ENCODE assay signal across 8 cellular contexts in genomic region chr15:100349696-100350433, GRCh38. TPM values are rescaled to one million over a fixed set of nuclear protein-coding genes. Genes with fewer than 3 reads are reported as not detected.
DNase-seq lines count a peak whose midpoint lies in the region.

No MANE protein-coding gene starts in this region.

- peak overlapping the region; percentile 95 for H3K4me3 ChIP-seq in GM23248

- peak overlapping the region; percentile 98 for H3K4me2 ChIP-seq in GM23248 (ENCODE audit: unreplicated experiment)

- peak overlapping the region; percentile 100 for H2AFZ ChIP-seq in GM23248

- H3K9me3 ChIP-seq in GM23248 (ENCODE audit: low read depth), result no peaks in the 10 kb centered on the region

- H3K9ac ChIP-seq in GM23248, result peak overlapping the region; percentile 93

- H3K27ac ChIP-seq in GM23248, result peak overlapping the region; percentile 56

- peaks cover 7% of the 10 kb centered on the region; the same call in 1 of the 2 replicates for H3K4me1 ChIP-seq in GM23248 (ENCODE audit: insufficient read depth)

- H4K20me1 ChIP-seq in GM23248 (ENCODE audit: insufficient read depth), result no peaks in the 10 kb centered on the region

- WGBS in GM23248 (ENCODE audit: low coverage in 1 of 2, low lambda C conversion rate in 2 of 2, missing lambda C conversion rate in 2 of 2), 2 experiments, result 2 to 3% methylated on average over 43 of the region's 43 CpGs

- in situ Hi-C loops in GM23248 (cut with MboI), result loop anchor here (25.0 kb wide), 2 partner anchors 662 to 1088 kb away; partner anchors contain the start of gene LRRC28

- H3K27me3 ChIP-seq in GM23248 (replicated peaks; ENCODE audit: insufficient read depth), result no peaks in the 10 kb centered on the region

- 0 out of 2 replicates have a peak, but pooled peaks cover 9% of the 10 kb centered on the region for H3F3A ChIP-seq in GM23248 (ENCODE audit: insufficient read depth)

- peak; percentile 76 for DNase-seq in EL
- peak; percentile 93 for DNase-seq in GM23248
- peak; percentile 56 for DNase-seq in LHCN-M2 (ENCODE audit: low read depth)
- peak; percentile 45 for DNase-seq in SK-N-DZ (ENCODE audit: low spot score)
- peak; percentile 87 for DNase-seq in activated naive CD4-positive, alpha-beta T cell treated with anti-CD3 and anti-CD28 coated beads, Interleukin-2, amount 50 U/mL, for 16 hours
- DNase-seq in germinal center (ENCODE audit: low spot score), result peak; percentile 89
- peak; percentile 20 to 95 (median 85) for DNase-seq in nucleus accumbens (lab: John Stamatoyannopoulos, UW)
- peak; percentile 97 for DNase-seq in superior temporal gyrus (ENCODE audit: extremely low spot score)

- no peaks in the 10 kb centered on the region for H3K9me2 ChIP-seq in GM23248 (ENCODE audit: insufficient read depth)

- no peaks in the 10 kb centered on the region for H3K36me3 ChIP-seq in GM23248 (ENCODE audit: low read depth)

- H3K79me2 ChIP-seq in GM23248 (ENCODE audit: insufficient read depth), result no peaks in the 10 kb centered on the region

RNA-seq across cellular contexts. Expression of gene ADAMTS17, which starts 8.1 kb away (rescaled TPM):
- total RNA-seq in GM23248 (2014; rRNA removed; shearing (Covaris generic)), result not detected in 2 replicates
- polyA plus RNA-seq in GM23248 (2016; fragmentation: Nextera tagmentation; extraction: Ambion mirVana), result not detected in 2 replicates
- total RNA-seq in LHCN-M2 (2014; rRNA removed), result 0.11 TPM in 1 of 2 replicates, not detected in the other
- 0.23 TPM for polyA plus RNA-seq in LHCN-M2 (2012)
- polyA plus RNA-seq in SK-N-DZ (2014; cell fraction: cytosol; rRNA removed), result 4.2 and 11.2 TPM in 2 replicates
- polyA plus RNA-seq in SK-N-DZ (2014; cell fraction: nucleus; rRNA removed), result 7.2 and 7.8 TPM in 2 replicates

Comparison
In these comparisons a context has a peak if more than half of its experiments do, and no peak if none do; other contexts are left out.
1. Peak in every context shown above with its lines: DNase-seq, H3K4me3 ChIP-seq and H3K27ac ChIP-seq.
2. DNase-seq: peak in every context shown above with its lines; median percentile 97 in superior temporal gyrus; 93 in GM23248; 89 in germinal center; 87 in activated naive CD4-positive, alpha-beta T cell treated with anti-CD3 and anti-CD28 coated beads, Interleukin-2, amount 50 U/mL, for 16 hours; 85 in nucleus accumbens; 76 in EL; 56 in LHCN-M2; 45 in SK-N-DZ.